Comparison of ENCODE assay signal across 22 cellular contexts in the genomic region with DNA sequence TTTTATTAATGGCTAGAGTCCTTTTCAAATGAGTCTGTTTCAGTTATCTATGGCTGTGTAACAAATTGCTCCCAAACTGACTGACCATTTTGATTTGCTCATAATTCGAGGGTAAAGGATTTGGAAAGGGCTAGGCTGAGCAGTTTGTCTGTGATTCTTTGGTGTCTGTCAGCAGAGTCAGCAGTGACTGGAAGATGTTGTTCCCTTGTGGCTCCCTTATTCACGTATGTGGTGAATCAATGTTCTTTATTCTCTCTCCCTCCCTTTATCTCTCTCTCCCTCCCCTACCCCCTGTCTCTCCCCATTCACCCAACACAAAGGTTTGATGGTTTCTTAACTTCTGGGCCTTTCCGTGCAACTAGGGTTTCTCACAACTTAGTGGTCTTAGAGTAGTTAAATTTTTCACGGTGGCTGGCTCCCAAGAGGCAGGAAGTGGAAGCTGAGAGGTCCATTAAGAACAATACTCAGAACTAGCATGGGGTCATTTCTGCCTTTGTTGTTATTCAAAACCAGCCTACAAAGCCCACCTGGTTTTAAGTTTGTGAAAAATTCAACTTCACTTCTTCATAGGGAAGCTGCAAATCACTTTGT.
A peak's percentile ranks its signal among the peaks of the same experiment; 100 is the strongest.
DNase-seq lines count a peak whose midpoint lies in the region; ATAC-seq and TF ChIP-seq lines count a peak whose summit lies in the region.
"Had no signal": no experiment of that assay in that cellular context is flagged by ENCODE, and none has a peak within 500 bp of the region (broad histone marks: within the 10 kb centered on the region; RNA-seq: fewer than 3 reads in every experiment).

No MANE protein-coding gene starts in this region.

- H3K4me3 Mint-ChIP-seq in CD8-positive, alpha-beta memory T cell: no peak overlapping the region
- no peak overlapping the region for H3K4me3 Mint-ChIP-seq in Calu3 (ENCODE audit: low read depth, unreplicated experiment)
- H3K4me3 Mint-ChIP-seq: CD4-positive, alpha-beta memory T cell; nephron progenitor cell had no signal

- no peaks in the 10 kb centered on the region for H3K27me3 Mint-ChIP-seq in CD8-positive, alpha-beta memory T cell
- H3K27me3 Mint-ChIP-seq in Calu3 (ENCODE audit: unreplicated experiment): no peaks in the 10 kb centered on the region
- H3K27me3 Mint-ChIP-seq: CD4-positive, alpha-beta memory T cell had no signal

- no peaks in the 10 kb centered on the region for H3K27me3 ChIP-seq in CD8-positive, alpha-beta memory T cell (ENCODE audit: insufficient read depth, low read length, poor library complexity, severe bottlenecking)
- H3K27me3 ChIP-seq: brain microvascular endothelial cell, suprapubic skin, uterus had no signal

- BruUV-seq in Calu3 (replicated peaks; lab: Mats Ljungman, UMichigan): no TSS peak

- no peak overlapping the region for H3K27ac ChIP-seq in CD8-positive, alpha-beta memory T cell (ENCODE audit: low read depth, low read length)
- H3K27ac ChIP-seq: brain microvascular endothelial cell, coronary artery, psoas muscle, skin epidermis, suprapubic skin, uterus had no signal

- POLR2A ChIA-PET in CD8-positive, alpha-beta memory T cell (lab: Charles Lee): no interaction called here

- H3K9me3 Mint-ChIP-seq in CD8-positive, alpha-beta memory T cell: peaks cover 0 to 12% (median 0%) of the 10 kb centered on the region in 5 donors
- H3K9me3 Mint-ChIP-seq in Calu3 (ENCODE audit: low read depth, unreplicated experiment): peaks cover 3% of the 10 kb centered on the region

- TF ChIP-seq CTCF in GM12865 (IDR thresholded peaks at IDR 0.05; ENCODE audit: insufficient read depth, low read depth, low read length, missing control alignments) (no peak), Calu3 (IDR thresholded peaks at IDR 0.05; ENCODE audit: unreplicated experiment) (no peak)

- no peaks in the 10 kb centered on the region for H3K4me1 ChIP-seq in CD8-positive, alpha-beta memory T cell (ENCODE audit: insufficient read depth, low read length)
- H3K4me1 ChIP-seq: psoas muscle, suprapubic skin, uterus had no signal

- peak; percentile 6 for DNase-seq in GM12865 (ENCODE audit: low read depth)
- DNase-seq in UCSD-AML1 (lab: John Stamatoyannopoulos, UW; ENCODE audit: unreplicated experiment): peak; percentile 2
- DNase-seq in iPS-NIHi7 (ENCODE audit: extremely low spot score): peak; percentile 25
- DNase-seq in CD8-positive, alpha-beta memory T cell: no peak
- DNase-seq in SHP77 treated with DMSO at 0.1 percent for 48 hours (lab: John Stamatoyannopoulos, UW): no peak
- no peak for DNase-seq in Calu3
- DNase-seq: activated gamma-delta T cell treated with Interleukin-2 at 50 U/mL for 16 hours; activated T-cell treated with anti-CD3 and anti-CD28 coated beads, Interleukin-2, amount 50 U/mL, for 1 hour; brain microvascular endothelial cell; CD4-positive, alpha-beta memory T cell; mucosa of descending colon; nephron progenitor cell; psoas muscle; SIG-M5; stimulated activated CD4-positive, alpha-beta T cell treated with anti-CD3 and anti-CD28 coated beads, Interleukin-1b, Interleukin-23, amount 100 ng/mL, for 48 hours; uterus had no signal

- H3K4me3 ChIP-seq in GM12865 (ENCODE audit: low read depth, low read length): no peak overlapping the region
- H3K4me3 ChIP-seq in CD8-positive, alpha-beta memory T cell (ENCODE audit: low read length): no peak overlapping the region
- H3K4me3 ChIP-seq: coronary artery, K562, mucosa of descending colon, psoas muscle, skin epidermis, suprapubic skin, uterus had no signal

- ATAC-seq in HG02981 (IDR thresholded peaks at IDR 0.05; ENCODE audit: unreplicated experiment): peak; percentile 57
- no peak for ATAC-seq in GM21367 (IDR thresholded peaks at IDR 0.05; ENCODE audit: unreplicated experiment)
- ATAC-seq: K562, mucosa of descending colon, psoas muscle had no signal

- no peaks in the 10 kb centered on the region for H3K36me3 Mint-ChIP-seq in CD8-positive, alpha-beta memory T cell
- H3K36me3 Mint-ChIP-seq in Calu3 (ENCODE audit: insufficient read depth, unreplicated experiment): no peaks in the 10 kb centered on the region
- H3K36me3 Mint-ChIP-seq: CD4-positive, alpha-beta memory T cell had no signal

- H3K4me1 Mint-ChIP-seq in CD8-positive, alpha-beta memory T cell: no peaks in the 10 kb centered on the region
- no peaks in the 10 kb centered on the region for H3K4me1 Mint-ChIP-seq in Calu3 (ENCODE audit: low read depth, unreplicated experiment)
- H3K4me1 Mint-ChIP-seq: CD4-positive, alpha-beta memory T cell; nephron progenitor cell had no signal

- H3K9me3 ChIP-seq in CD8-positive, alpha-beta memory T cell (ENCODE audit: low read length): no peaks in the 10 kb centered on the region
- H3K9me3 ChIP-seq: mucosa of descending colon, suprapubic skin, uterus had no signal

- H3K27ac Mint-ChIP-seq in CD8-positive, alpha-beta memory T cell: no peak overlapping the region
- no peak overlapping the region for H3K27ac Mint-ChIP-seq in Calu3 (ENCODE audit: unreplicated experiment)
- H3K27ac Mint-ChIP-seq: nephron progenitor cell had no signal

- H3K36me3 ChIP-seq in CD8-positive, alpha-beta memory T cell (ENCODE audit: insufficient read depth, low read length): no peaks in the 10 kb centered on the region
- H3K36me3 ChIP-seq: brain microvascular endothelial cell, suprapubic skin, uterus had no signal

- CTCF ChIA-PET in CD8-positive, alpha-beta memory T cell (lab: Charles Lee): no interaction called here
- CTCF ChIA-PET in Calu3 (lab: Charles Lee): no interaction called here

- intact Hi-C loops in Calu3 (cut with micrococcal nuclease; ENCODE audit: unreplicated experiment): no loop called here

Comparison
In these comparisons a context has a peak if more than half of its experiments do, and no peak if none do; other contexts are left out.
1. DNase-seq: peak in GM12865 (single experiment), UCSD-AML1 (single experiment) and iPS-NIHi7 (single experiment); none in CD8-positive, alpha-beta memory T cell (0 of 5), SHP77 treated with DMSO at 0.1 percent for 48 hours (single experiment) and Calu3 (single experiment).